Comparison of ENCODE assay signal across 8 cellular contexts in the genomic region with DNA sequence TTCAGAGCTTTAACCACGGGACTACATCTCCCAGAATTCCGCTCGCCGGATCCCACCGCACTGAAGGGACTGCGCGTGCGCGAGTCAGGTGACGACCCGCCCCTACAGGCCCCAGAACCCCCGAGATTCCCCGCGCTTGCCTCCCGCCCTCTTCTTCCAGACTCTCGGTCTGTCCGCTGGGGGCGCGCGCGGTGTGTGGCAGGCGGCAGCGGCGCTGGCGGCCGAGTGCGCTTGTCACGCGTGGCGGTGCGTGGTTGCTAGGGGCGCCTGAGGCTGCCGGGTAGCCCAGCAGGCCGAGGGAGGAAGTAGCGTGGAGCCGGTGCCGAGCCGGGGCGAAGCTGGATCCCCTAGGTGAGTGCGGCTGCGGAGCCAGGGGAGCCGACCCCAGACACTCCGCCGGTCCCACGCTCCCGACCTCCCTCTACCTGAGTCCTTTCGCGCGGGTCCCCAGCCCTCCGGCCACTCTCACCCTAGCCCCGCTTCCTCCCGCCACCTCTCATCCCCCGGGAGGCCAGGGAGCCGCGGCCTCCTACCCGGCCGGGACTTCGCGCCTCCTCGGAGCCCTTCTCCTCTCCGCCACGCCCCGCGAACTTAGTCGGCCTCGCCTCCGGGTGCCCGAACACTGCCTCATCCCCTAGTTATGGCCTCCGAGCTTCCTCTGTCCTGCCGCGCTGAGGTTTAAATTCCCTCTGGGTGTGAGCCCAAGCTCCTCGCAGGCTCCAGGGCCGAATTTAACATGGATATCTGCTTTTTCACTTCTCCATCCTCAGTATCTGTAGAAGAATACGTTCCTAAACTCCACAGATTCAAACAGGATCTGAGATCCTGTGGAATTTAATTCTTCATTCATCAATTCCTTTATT. TPM values are rescaled to one million over a fixed set of nuclear protein-coding genes. Genes with fewer than 3 reads are reported as not detected.
A peak's percentile ranks its signal among the peaks of the same experiment; 100 is the strongest.
DNase-seq lines count a peak whose midpoint lies in the region; ATAC-seq and TF ChIP-seq lines count a peak whose summit lies in the region.

TTLL4 (plus strand) TSS at position 149 of the 863 bp plus-strand sequence. CDS start 26,842 bp downstream, outside the sequence.

- POLR2A ChIA-PET in RWPE1 (lab: Yijun Ruan, JAX; ENCODE audit: low non-redundant PET) = interaction anchor here (0.5 kb wide), 1 partner anchor 26 kb away, joined by 3 read pairs; no protein-coding TSS in a partner anchor

- ATAC-seq in activated T-helper 17 cell treated with anti-CD3 and anti-CD28 coated beads, Interleukin-2, amount 50 U/mL, for 72 hours (replicated peaks) = peak; percentile 93
- peak; percentile 98 to 100 (median 98) for ATAC-seq in natural killer cell

- no peaks in the 10 kb centered on the region for H3K9me3 Mint-ChIP-seq in activated T-helper 17 cell treated with anti-CD3 and anti-CD28 coated beads, Interleukin-2, amount 50 U/mL, for 72 hours
- H3K9me3 Mint-ChIP-seq in natural killer cell = no peaks in the 10 kb centered on the region

- peak within 1 kb of the TSS; percentile 85 for H3K27ac ChIP-seq in RWPE1

- TF ChIP-seq CTCF in LNCaP clone FGC (IDR thresholded peaks at IDR 0.05; ENCODE audit: control insufficient read depth, extremely low read depth, insufficient read depth) (peak; percentile 93), RWPE1 (conservative IDR thresholded peaks at IDR 0.05; ENCODE audit: low read depth) (peak; percentile 92), fibroblast of mammary gland (conservative IDR thresholded peaks at IDR 0.05; ENCODE audit: control insufficient read depth, insufficient read depth, low read depth, low read length) (peak; percentile 32), natural killer cell (IDR thresholded peaks at IDR 0.05) (peak; percentile 89)

- peak within 1 kb of the TSS; percentile 96 for H3K4me3 Mint-ChIP-seq in activated T-helper 17 cell treated with anti-CD3 and anti-CD28 coated beads, Interleukin-2, amount 50 U/mL, for 72 hours
- H3K4me3 Mint-ChIP-seq in natural killer cell = peak within 1 kb of the TSS; percentile 99

- CTCF ChIA-PET in RWPE1 (lab: Yijun Ruan, JAX) = interaction anchor here (0.5 to 1.5 kb wide), 20 partner anchors 11 to 384 kb away, joined by 3 to 9 read pairs (median 4); partner anchors contain the start of genes BCS1L and ZNF142

- peaks cover 4% of the 10 kb centered on the region for H3K36me3 Mint-ChIP-seq in activated T-helper 17 cell treated with anti-CD3 and anti-CD28 coated beads, Interleukin-2, amount 50 U/mL, for 72 hours (ENCODE audit: low read depth)
- no peaks in the 10 kb centered on the region for H3K36me3 Mint-ChIP-seq in natural killer cell

- DNase-seq in ELF-1 (ENCODE audit: low read depth, low spot score) (peak; percentile 95), H4 (ENCODE audit: low spot score) (peak; percentile 92), LNCaP clone FGC (ENCODE audit: low read depth) (peak; percentile 77), RWPE1 (ENCODE audit: low spot score) (peak; percentile 99), fibroblast of mammary gland (ENCODE audit: low read depth) (peak; percentile 93), natural killer cell (peak; percentile 98)
- peak; percentile 98 for DNase-seq in stimulated activated naive CD4-positive, alpha-beta T cell treated with Interleukin-2 at 50 U/mL for 16 hours (lab: John Stamatoyannopoulos, UW)

- H3K27me3 Mint-ChIP-seq in activated T-helper 17 cell treated with anti-CD3 and anti-CD28 coated beads, Interleukin-2, amount 50 U/mL, for 72 hours = no peaks in the 10 kb centered on the region
- no peaks in the 10 kb centered on the region for H3K27me3 Mint-ChIP-seq in natural killer cell (ENCODE audit: low read depth in 2 of 2)

- peaks cover 8% of the 10 kb centered on the region for H3K4me1 Mint-ChIP-seq in activated T-helper 17 cell treated with anti-CD3 and anti-CD28 coated beads, Interleukin-2, amount 50 U/mL, for 72 hours
- peaks cover 12 to 27% of the 10 kb centered on the region in 2 donors for H3K4me1 Mint-ChIP-seq in natural killer cell

- H3K27ac Mint-ChIP-seq in activated T-helper 17 cell treated with anti-CD3 and anti-CD28 coated beads, Interleukin-2, amount 50 U/mL, for 72 hours = peak within 1 kb of the TSS; percentile 94
- H3K27ac Mint-ChIP-seq in natural killer cell = peak within 1 kb of the TSS; percentile 94 to 97

- peak within 1 kb of the TSS; percentile 75 for H3K4me3 ChIP-seq in LNCaP clone FGC (ENCODE audit: low read depth, low read length)
- peak within 1 kb of the TSS; percentile 87 for H3K4me3 ChIP-seq in fibroblast of mammary gland (ENCODE audit: control insufficient read depth, low read depth, low read length)

- intact Hi-C loops in natural killer cell (cut with micrococcal nuclease) = loop anchor here (1.0 to 5.0 kb wide), 5 partner anchors 39 to 441 kb away; partner anchors contain the start of genes AAMP, BCS1L, PNKD and RNF25

RNA-seq across cellular contexts. Expression of gene TTLL4, which starts in this region (rescaled TPM):
- 17.0 and 19.5 TPM in 2 replicates for total RNA-seq in H4 (2014; rRNA removed; shearing (Covaris generic))
- total RNA-seq in activated T-helper 17 cell treated with anti-CD3 and anti-CD28 coated beads, Interleukin-2, amount 50 U/mL, for 72 hours = 10 to 100 TPM; 34.1 to 42.6 TPM
- total RNA-seq in natural killer cell = 10 to 100 TPM; 20.2 to 25.5 (median 22.8) TPM

Comparison
In these comparisons a context has a peak if more than half of its experiments do, and no peak if none do; other contexts are left out.
1. Peak in every context shown above with its lines: DNase-seq, ATAC-seq, H3K4me3 ChIP-seq and H3K27ac ChIP-seq.
2. CTCF ChIP-seq: peak in every context shown above with its lines; median percentile 93 in LNCaP clone FGC; 92 in RWPE1; 89 in natural killer cell; 32 in fibroblast of mammary gland.